Comparison of ENCODE assay signal across 8 cellular contexts in genomic region chr21:21163904-21164303, GRCh38.
A peak's percentile ranks its signal among the peaks of the same experiment; 100 is the strongest.
DNase-seq lines count a peak whose midpoint lies in the region; ATAC-seq and TF ChIP-seq lines count a peak whose summit lies in the region.

No MANE protein-coding gene starts in this region.

- H4K20me1 ChIP-seq in GM23338 (replicated peaks; ENCODE audit: insufficient read depth): no peaks in the 10 kb centered on the region

- no peak for TF ChIP-seq POLR2A in breast epithelium (IDR thresholded peaks at IDR 0.05)

- ATAC-seq in GM23338 (peak; percentile 75), SK-N-SH treated with all-trans-retinoic acid at 6 μM for 48 hours (peak; percentile 88), HG02884 (IDR thresholded peaks at IDR 0.05; ENCODE audit: unreplicated experiment) (no peak)
- ATAC-seq in stimulated activated naive B cell treated with anti-CD40 and anti-IgM and Interleukin-4, amounts not matched to agents 10 μg/mL and 1 μg/mL and 100 μg/mL, for 72 hours (replicated peaks): peak; percentile 81 to 91

- no peaks in the 10 kb centered on the region for H3K4me1 ChIP-seq in GM23338 (ENCODE audit: insufficient read depth)
- H3K4me1 ChIP-seq in breast epithelium: no peaks in the 10 kb centered on the region

- no peaks in the 10 kb centered on the region for H3K9me2 ChIP-seq in GM23338 (ENCODE audit: insufficient read depth)

- intact Hi-C loops in breast epithelium (cut with DNase I; ENCODE audit: low total_unique reads): no loop called here

- no peak overlapping the region for H3K4me2 ChIP-seq in GM23338

- no peak overlapping the region for H3K4me3 Mint-ChIP-seq in GM23338
- H3K4me3 Mint-ChIP-seq in stimulated activated naive B cell treated with anti-CD40 and anti-IgM and Interleukin-4, amounts not matched to agents 10 μg/mL and 1 μg/mL and 100 μg/mL, for 72 hours: no peak overlapping the region

- H3F3A ChIP-seq in GM23338 (replicated peaks; ENCODE audit: low read depth): no peaks in the 10 kb centered on the region

- TF ChIP-seq CTCF in GM23338 (conservative IDR thresholded peaks at IDR 0.05; ENCODE audit: low read depth in 2 of 2): peak; percentile 58 to 71
- TF ChIP-seq CTCF in breast epithelium (IDR thresholded peaks at IDR 0.05): peak; percentile 42 to 50 (median 43)
- peak; percentile 36 for TF ChIP-seq CTCF in kidney epithelial cell (IDR thresholded peaks at IDR 0.05; ENCODE audit: insufficient read depth, low read length, poor library complexity, severe bottlenecking)

- H3K27me3 Mint-ChIP-seq in GM23338 (ENCODE audit: insufficient read depth, low read depth, poor library complexity): no peaks in the 10 kb centered on the region
- no peaks in the 10 kb centered on the region for H3K27me3 Mint-ChIP-seq in stimulated activated naive B cell treated with anti-CD40 and anti-IgM and Interleukin-4, amounts not matched to agents 10 μg/mL and 1 μg/mL and 100 μg/mL, for 72 hours

- DNase-seq in COLO829 (ENCODE audit: low spot score) (peak; percentile 11), GM23338 (ENCODE audit: low spot score) (peak; percentile 78), NCI-H1092 (lab: John Stamatoyannopoulos, UW) (peak; percentile 48), breast epithelium (ENCODE audit: low spot score in 2 of 2) (peak in 1 of 2 donors; percentile 27), kidney epithelial cell (ENCODE audit: low read depth) (peak; percentile 9)
- DNase-seq in stimulated activated naive B cell treated with anti-CD40 and anti-IgM and Interleukin-4, amounts not matched to agents 10 μg/mL and 1 μg/mL and 100 μg/mL, for 72 hours: peak; percentile 16

- no peaks in the 10 kb centered on the region; the same call in 2 of the 3 replicates for H3K4me1 Mint-ChIP-seq in GM23338
- peaks cover 2 to 10% of the 10 kb centered on the region in 2 donors for H3K4me1 Mint-ChIP-seq in stimulated activated naive B cell treated with anti-CD40 and anti-IgM and Interleukin-4, amounts not matched to agents 10 μg/mL and 1 μg/mL and 100 μg/mL, for 72 hours

- H3K79me2 ChIP-seq in GM23338 (replicated peaks; ENCODE audit: insufficient read depth): no peaks in the 10 kb centered on the region

- no peaks in the 10 kb centered on the region for H3K9me3 Mint-ChIP-seq in GM23338
- H3K9me3 Mint-ChIP-seq in stimulated activated naive B cell treated with anti-CD40 and anti-IgM and Interleukin-4, amounts not matched to agents 10 μg/mL and 1 μg/mL and 100 μg/mL, for 72 hours: peaks cover 0 to 3% of the 10 kb centered on the region in 2 donors

- no peaks in the 10 kb centered on the region for H3K9me3 ChIP-seq in breast epithelium

- H3K4me3 ChIP-seq in GM23338 (no peak overlapping the region), breast epithelium (no peak overlapping the region), kidney epithelial cell (ENCODE audit: low read depth, low read length) (no peak overlapping the region)

- H3K27me3 ChIP-seq in GM23338 (ENCODE audit: insufficient read depth) (no peaks in the 10 kb centered on the region), breast epithelium (no peaks in the 10 kb centered on the region), kidney epithelial cell (ENCODE audit: control insufficient read depth, insufficient read depth, low read length) (no peaks in the 10 kb centered on the region)

- H3K36me3 Mint-ChIP-seq in GM23338 (ENCODE audit: low read depth): no peaks in the 10 kb centered on the region
- H3K36me3 Mint-ChIP-seq in stimulated activated naive B cell treated with anti-CD40 and anti-IgM and Interleukin-4, amounts not matched to agents 10 μg/mL and 1 μg/mL and 100 μg/mL, for 72 hours: no peaks in the 10 kb centered on the region

- H3K27ac ChIP-seq in GM23338 (ENCODE audit: low read depth): no peak overlapping the region
- H3K27ac ChIP-seq in breast epithelium: no peak overlapping the region

- H3K36me3 ChIP-seq in GM23338 (ENCODE audit: insufficient read depth) (no peaks in the 10 kb centered on the region), breast epithelium (no peaks in the 10 kb centered on the region), kidney epithelial cell (ENCODE audit: control insufficient read depth, insufficient read depth, low read length) (no peaks in the 10 kb centered on the region)

- H2AFZ ChIP-seq in GM23338: no peak overlapping the region

- no peak overlapping the region for H3K27ac Mint-ChIP-seq in GM23338
- H3K27ac Mint-ChIP-seq in stimulated activated naive B cell treated with anti-CD40 and anti-IgM and Interleukin-4, amounts not matched to agents 10 μg/mL and 1 μg/mL and 100 μg/mL, for 72 hours: no peak overlapping the region

TF ChIP-seq in GM23338, 12 proteins besides CTCF, POLR2A, EP300 and RAD21 (continues in another document):
- no peak for TF ChIP-seq NANOG (IDR thresholded peaks at IDR 0.05; ENCODE audit: borderline replicate concordance)
- TF ChIP-seq POLR2AphosphoS5 (IDR thresholded peaks at IDR 0.05; ENCODE audit: low read depth): no peak
- TF ChIP-seq EZH2phosphoT487 (IDR thresholded peaks at IDR 0.05; ENCODE audit: unreplicated experiment): no peak
- TF ChIP-seq JUNB (IDR thresholded peaks at IDR 0.05; ENCODE audit: unreplicated experiment): no peak
- no peak for TF ChIP-seq ETS1 (IDR thresholded peaks at IDR 0.05)
- no peak for TF ChIP-seq ZNF114 (CRISPR knock-in tag; IDR thresholded peaks at IDR 0.05)
- TF ChIP-seq ZNF331 (CRISPR knock-in tag; IDR thresholded peaks at IDR 0.05; ENCODE audit: low read depth): no peak

TF ChIP-seq in SK-N-SH treated with all-trans-retinoic acid at 6 μM for 48 hours, 23 proteins besides CTCF, POLR2A, EP300 and RAD21 (continues in another document):
- TF ChIP-seq CREB5 (CRISPR knock-in tag; IDR thresholded peaks at IDR 0.05; ENCODE audit: low read depth): no peak
- no peak for TF ChIP-seq POU6F1 (CRISPR knock-in tag; IDR thresholded peaks at IDR 0.05; ENCODE audit: borderline replicate concordance, low read depth)
- TF ChIP-seq ZC3H10 (CRISPR knock-in tag; IDR thresholded peaks at IDR 0.05): no peak
- no peak for TF ChIP-seq RARB (CRISPR knock-in tag; IDR thresholded peaks at IDR 0.05)
- no peak for TF ChIP-seq ZFP30 (CRISPR knock-in tag; IDR thresholded peaks at IDR 0.05)
- TF ChIP-seq PATZ1 (CRISPR knock-in tag; IDR thresholded peaks at IDR 0.05; ENCODE audit: borderline replicate concordance): no peak
- TF ChIP-seq PPARA (CRISPR knock-in tag; IDR thresholded peaks at IDR 0.05; ENCODE audit: borderline replicate concordance): no peak
- TF ChIP-seq TOX (CRISPR knock-in tag; IDR thresholded peaks at IDR 0.05; ENCODE audit: borderline replicate concordance): no peak
- TF ChIP-seq ZNF565 (CRISPR knock-in tag; conservative IDR thresholded peaks at IDR 0.05; ENCODE audit: low read depth): no peak
- no peak for TF ChIP-seq ZNF70 (CRISPR knock-in tag; IDR thresholded peaks at IDR 0.05)
- TF ChIP-seq GLIS3 (CRISPR knock-in tag; IDR thresholded peaks at IDR 0.05): no peak
- no peak for TF ChIP-seq ARNTL (CRISPR knock-in tag; IDR thresholded peaks at IDR 0.05; ENCODE audit: borderline replicate concordance, low read depth)
- TF ChIP-seq ISL1 (CRISPR knock-in tag; IDR thresholded peaks at IDR 0.05): no peak
- TF ChIP-seq TCF4 (CRISPR knock-in tag; IDR thresholded peaks at IDR 0.05; ENCODE audit: borderline replicate concordance): no peak
- no peak for TF ChIP-seq SNAI2 (CRISPR knock-in tag; IDR thresholded peaks at IDR 0.05)
- TF ChIP-seq ZNF8 (CRISPR knock-in tag; IDR thresholded peaks at IDR 0.05): no peak
